5 cellular contexts compared by ENCODE assay signal in genomic region chr9:120515481-120515880, GRCh38.
DNase-seq lines count a peak whose midpoint lies in the region; ATAC-seq, FAIRE-seq and TF ChIP-seq lines count a peak whose summit lies in the region.
"Not testable (repeated sequence)": the region's sequence is repeated elsewhere in the genome, so short reads cannot be mapped to it uniquely, and the experiment has no call there.

No MANE protein-coding gene starts in this region.

- intact Hi-C loops in K562 (cut with micrococcal nuclease); HepG2 (cut with micrococcal nuclease; ENCODE audit: unreplicated experiment): not testable (repeated sequence)

- not testable (repeated sequence) for H2AFZ ChIP-seq in K562 (ENCODE audit: low read depth, low read length); HepG2 (ENCODE audit: low read length)

- H3K9me1 ChIP-seq in K562 (ENCODE audit: control insufficient read depth, insufficient read depth, low read length), result not testable (repeated sequence)

- not testable (repeated sequence) for H3K27ac ChIP-seq in K562 (ENCODE audit: extremely low read depth, low read depth, low read length); HepG2 (ENCODE audit: extremely low read length, insufficient read depth, low read length)

- in situ Hi-C loops in K562 (cut with MboI); HepG2 (cut with HindIII; ENCODE audit: extremely low pct_ligation_motif_present, low pct_unique_long_range_greater_than_20kb): not testable (repeated sequence)

- H3K4me3 ChIP-seq in K562; HepG2 (replicated peaks in 1 of 3; ENCODE audit: insufficient read depth in 1 of 3, low read depth in 2 of 3, low read length in 3 of 3): not testable (repeated sequence)

- H3K4me2 ChIP-seq in K562 (ENCODE audit: insufficient read depth, low read length); HepG2 (ENCODE audit: low read depth, low read length): not testable (repeated sequence)

- not testable (repeated sequence) for TF ChIP-seq POLR2A in K562 (conservative IDR thresholded peaks at IDR 0.05); HepG2 (IDR thresholded peaks at IDR 0.05; ENCODE audit: insufficient read depth in 1 of 2, low read depth in 2 of 2, low read length in 2 of 2)

- FAIRE-seq in K562 (lab: Jason Lieb, UNC); HepG2 (lab: Jason Lieb, UNC): not testable (repeated sequence)

- not testable (repeated sequence) for TF ChIP-seq RAD21 in K562 (CRISPR knock-in tag; conservative IDR thresholded peaks at IDR 0.05 in 1 of 2, IDR thresholded peaks at IDR 0.05 in 1 of 2); HepG2 (CRISPR knock-in tag; IDR thresholded peaks at IDR 0.05)

- not testable (repeated sequence) for H3K4me1 ChIP-seq in K562 (replicated peaks in 1 of 2; ENCODE audit: control insufficient read depth in 2 of 2, insufficient read depth in 2 of 2, low read length in 2 of 2); HepG2 (ENCODE audit: insufficient read depth, low read length)

- ATAC-seq in K562, HepG2: not testable (repeated sequence)

- BruUV-seq in K562 (replicated peaks; lab: Mats Ljungman, UMichigan); HepG2 (replicated peaks; lab: Mats Ljungman, UMichigan): not testable (repeated sequence)

- H3K9me3 ChIP-seq in K562 (replicated peaks; ENCODE audit: control insufficient read depth, insufficient read depth, low read depth, low read length); HepG2 (ENCODE audit: low read length): not testable (repeated sequence)

- CTCF ChIA-PET in K562 (lab: Yijun Ruan, JAX; ENCODE audit: low intra/inter-chr PET ratio); HepG2 (lab: Yijun Ruan, JAX; ENCODE audit: low intra/inter-chr PET ratio, low total read pairs): not testable (repeated sequence)

- not testable (repeated sequence) for H3K9ac ChIP-seq in K562 (ENCODE audit: insufficient read depth in 1 of 2, low read depth in 2 of 2, low read length in 2 of 2); HepG2 (ENCODE audit: insufficient read depth, low read depth, low read length)

- 81% methylated on average over 3 of the region's 3 CpGs for WGBS in K562 (ENCODE audit: insufficient coverage, low coverage, missing lambda C conversion rate)
- 89% methylated on average over 3 of the region's 3 CpGs for WGBS in HepG2 (ENCODE audit: low lambda C conversion rate)

- POLR2A ChIA-PET in K562 (lab: Yijun Ruan, JAX); HepG2 (lab: Yijun Ruan, JAX): not testable (repeated sequence)

- peak; percentile 1 for DNase-seq in COR-L47 (lab: John Stamatoyannopoulos, UW)
- DNase-seq in NCI-H1105 (lab: John Stamatoyannopoulos, UW), result peak; percentile 2
- DNase-seq in NCI-H69 (lab: John Stamatoyannopoulos, UW), result peak; percentile 7
- not testable (repeated sequence) for DNase-seq in K562 (ENCODE audit: extremely low read depth in 1 of 4, low spot score in 3 of 4); HepG2 (ENCODE audit: low spot score)

- H3K27me3 ChIP-seq in K562 (ENCODE audit: control insufficient read depth in 2 of 2, insufficient read depth in 2 of 2, low read length in 2 of 2); HepG2 (ENCODE audit: control insufficient read depth in 1 of 2, insufficient read depth in 2 of 2, low read length in 2 of 2): not testable (repeated sequence)

- H4K20me1 ChIP-seq in K562 (replicated peaks; ENCODE audit: control insufficient read depth, insufficient read depth, low read length); HepG2 (ENCODE audit: insufficient read depth, low read length): not testable (repeated sequence)

- peaks cover 64% of the 10 kb centered on the region for H3K36me3 ChIP-seq in K562 (ENCODE audit: control insufficient read depth, insufficient read depth, low read length)
- H3K36me3 ChIP-seq in HepG2 (replicated peaks in 1 of 2; ENCODE audit: control insufficient read depth in 1 of 2, insufficient read depth in 2 of 2, low read length in 2 of 2), result peaks cover 21 to 66% of the 10 kb centered on the region in 2 experiments; a peak in 4 of 5 replicates

- not testable (repeated sequence) for H3K79me2 ChIP-seq in K562 (ENCODE audit: control insufficient read depth, insufficient read depth, low read length); HepG2 (ENCODE audit: insufficient read depth, low read length)

- TF ChIP-seq CTCF in K562 (IDR thresholded peaks at IDR 0.05 in 2 of 3, conservative IDR thresholded peaks at IDR 0.05 in 1 of 3; ENCODE audit: insufficient read depth in 2 of 3, low read depth in 1 of 3, low read length in 3 of 3); HepG2 (CRISPR knock-in tag; IDR thresholded peaks at IDR 0.05): not testable (repeated sequence)

- TF ChIP-seq EP300 in K562 (IDR thresholded peaks at IDR 0.05; ENCODE audit: low read length); HepG2 (IDR thresholded peaks at IDR 0.05; ENCODE audit: low read depth in 2 of 2, low read length in 2 of 2); HepG2 (CRISPR knock-in tag; IDR thresholded peaks at IDR 0.05; ENCODE audit: borderline replicate concordance): not testable (repeated sequence)

TF ChIP-seq in K562, 482 proteins besides CTCF, POLR2A, EP300 and RAD21:
- TF ChIP-seq NFIX (CRISPR knock-in tag; IDR thresholded peaks at IDR 0.05; ENCODE audit: low read depth) (peak; percentile 81), NFIC (IDR thresholded peaks at IDR 0.05) (peak; percentile 96)

TF ChIP-seq in HepG2, 621 proteins besides CTCF, POLR2A, EP300 and RAD21:
- TF ChIP-seq LCORL (IDR thresholded peaks at IDR 0.05), result peak; percentile 58; the same call in 1 of the 2 replicates
- TF ChIP-seq LCORL (CRISPR knock-in tag; IDR thresholded peaks at IDR 0.05), result not testable (repeated sequence)
TF ChIP-seq in HepG2: peak in this region for 1; not testable (repeated sequence) for 620.
